In the genomic region with DNA sequence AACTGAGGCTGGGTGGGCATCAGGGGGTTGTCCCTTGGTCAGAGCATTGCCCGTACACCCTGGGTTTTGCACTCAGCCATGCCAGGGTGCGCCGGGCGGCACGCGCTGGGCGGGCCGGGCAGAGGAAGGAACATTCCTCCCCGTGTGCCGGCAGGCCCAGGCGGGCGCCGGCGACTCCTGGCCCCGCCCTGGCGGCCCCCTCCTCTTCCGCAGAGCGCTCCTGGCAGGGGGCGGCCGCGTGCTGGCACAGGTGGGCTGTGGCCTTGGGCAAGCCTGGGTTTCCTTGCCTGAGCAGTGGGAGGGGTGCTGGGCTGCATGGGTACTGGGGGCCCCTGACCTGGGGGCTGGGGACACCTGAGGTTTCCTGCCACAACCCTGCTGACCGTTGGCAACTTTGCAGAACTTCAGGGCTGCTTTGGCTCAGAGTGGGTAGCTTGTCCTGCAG, we compare ENCODE assay signal across 9 cellular contexts. TPM values are rescaled to one million over a fixed set of nuclear protein-coding genes. Genes with fewer than 3 reads are reported as not detected.
A peak's percentile ranks its signal among the peaks of the same experiment; 100 is the strongest.
DNase-seq lines count a peak whose midpoint lies in the region; ATAC-seq and TF ChIP-seq lines count a peak whose summit lies in the region.
"Had no signal": no experiment of that assay in that cellular context is flagged by ENCODE, and none has a peak within 500 bp of the region (broad histone marks: within the 10 kb centered on the region; RNA-seq: fewer than 3 reads in every experiment).

No MANE protein-coding gene starts in this region.

- H3K27ac ChIP-seq in Peyer's patch = peak overlapping the region; percentile 85 to 99 (median 94)
- H3K27ac ChIP-seq in smooth muscle cell (ENCODE audit: low read depth) = peak overlapping the region; percentile 84

- H3F3A ChIP-seq in smooth muscle cell (ENCODE audit: low read depth) = peaks cover 36% of the 10 kb centered on the region

- H3K27me3 Mint-ChIP-seq in glutamatergic neuron (ENCODE audit: unreplicated experiment) = peaks cover 12% of the 10 kb centered on the region

- H3K4me1 ChIP-seq in Peyer's patch = peaks cover 15 to 85% (median 64%) of the 10 kb centered on the region in 4 donors
- H3K4me1 ChIP-seq in smooth muscle cell (ENCODE audit: low read depth) = peaks cover 58% of the 10 kb centered on the region

- WGBS in smooth muscle cell (ENCODE audit: low lambda C conversion rate) = 25% methylated on average over 22 of the region's 22 CpGs

- H3K36me3 Mint-ChIP-seq in glutamatergic neuron (ENCODE audit: unreplicated experiment) = no peaks in the 10 kb centered on the region

- H3K9ac ChIP-seq in smooth muscle cell (ENCODE audit: low read depth) = peak overlapping the region; percentile 49

- H4K20me1 ChIP-seq in smooth muscle cell (ENCODE audit: low read depth) = peaks cover 82% of the 10 kb centered on the region

- TF ChIP-seq CTCF in Peyer's patch (IDR thresholded peaks at IDR 0.05) (no peak), glutamatergic neuron (IDR thresholded peaks at IDR 0.05; ENCODE audit: partially characterized antibody, unreplicated experiment) (no peak), smooth muscle cell (IDR thresholded peaks at IDR 0.05; ENCODE audit: borderline replicate concordance, insufficient read depth, poor library complexity, severe bottlenecking) (no peak)

- H3K4me1 Mint-ChIP-seq in glutamatergic neuron (ENCODE audit: low read depth, unreplicated experiment) = peaks cover 9% of the 10 kb centered on the region

- H2AFZ ChIP-seq in smooth muscle cell (ENCODE audit: low read depth) = no peak overlapping the region

- DNase-seq in DMS53 (lab: John Stamatoyannopoulos, UW) = peak; percentile 90
- no peak for DNase-seq in DMS53 treated with DMSO at 0.1 percent for 48 hours (lab: John Stamatoyannopoulos, UW; ENCODE audit: unreplicated experiment)
- peak in 1 of 3 donors; percentile 87 for DNase-seq in Peyer's patch
- no peak for DNase-seq in glutamatergic neuron
- no peak for DNase-seq in smooth muscle cell (lab: John Stamatoyannopoulos, UW; ENCODE audit: unreplicated experiment)
- no peak for DNase-seq in dedifferentiated amniotic fluid mesenchymal stem cell (ENCODE audit: extremely low spot score)

- H3K36me3 ChIP-seq in Peyer's patch = peaks cover 0 to 27% (median 0%) of the 10 kb centered on the region in 3 donors
- no peaks in the 10 kb centered on the region for H3K36me3 ChIP-seq in smooth muscle cell (ENCODE audit: low read depth)

- no peaks in the 10 kb centered on the region for H3K9me3 ChIP-seq in Peyer's patch
- H3K9me3 ChIP-seq in smooth muscle cell (replicated peaks; ENCODE audit: low read depth) = no peaks in the 10 kb centered on the region

- H3K4me2 ChIP-seq in smooth muscle cell = peak overlapping the region; percentile 93

- H3K4me3 ChIP-seq in Peyer's patch (peak overlapping the region in 3 of 4 donors; percentile 5 to 73 (median 71)), smooth muscle cell (peak overlapping the region; percentile 59)

- H3K4me3 Mint-ChIP-seq in glutamatergic neuron (ENCODE audit: unreplicated experiment) = peak overlapping the region; percentile 81

- ATAC-seq in HG02970 (IDR thresholded peaks at IDR 0.05; ENCODE audit: low FRiP score, unreplicated experiment) = no peak
- ATAC-seq in HG02678 (IDR thresholded peaks at IDR 0.05; ENCODE audit: unreplicated experiment) = no peak

- H3K9me3 Mint-ChIP-seq in glutamatergic neuron (ENCODE audit: unreplicated experiment) = peaks cover 7% of the 10 kb centered on the region

- TF ChIP-seq POLR2A in Peyer's patch (IDR thresholded peaks at IDR 0.05) = no peak

- H3K27ac Mint-ChIP-seq in glutamatergic neuron (ENCODE audit: unreplicated experiment) = peak overlapping the region; percentile 66

- H3K27me3 ChIP-seq in Peyer's patch = no peaks in the 10 kb centered on the region
- no peaks in the 10 kb centered on the region for H3K27me3 ChIP-seq in smooth muscle cell (ENCODE audit: low read depth)

- peaks cover 45% of the 10 kb centered on the region for H3K79me2 ChIP-seq in smooth muscle cell (ENCODE audit: low read depth)

RNA-seq across cellular contexts. Expression of a gene that starts 3.9 kb away (rescaled TPM):
- total RNA-seq in Peyer's patch (100 to 1,000 TPM in 1 of 4 donors, 10 to 100 TPM in 3; 22.3 to 104 (median 41.7) TPM), glutamatergic neuron (ENCODE audit: unreplicated experiment) (75.5 TPM), smooth muscle cell (9.8 and 19.5 TPM in 2 replicates)
- 6.0 and 7.9 TPM in 2 replicates for polyA plus RNA-seq in smooth muscle cell

RNA-seq across cellular contexts. Expression of a gene that starts 31.8 kb away (rescaled TPM):
- total RNA-seq in Peyer's patch = 10 to 100 TPM; 43.3 to 73.3 (median 54.1) TPM
- total RNA-seq in glutamatergic neuron (ENCODE audit: unreplicated experiment) = 30.5 TPM
- total RNA-seq in smooth muscle cell = 11.2 and 16.8 TPM in 2 replicates
- polyA plus RNA-seq in smooth muscle cell = 32.4 and 43.6 TPM in 2 replicates

RNA-seq across cellular contexts. Expression of a gene that starts 35.3 kb away (rescaled TPM):
- total RNA-seq in Peyer's patch (100 to 1,000 TPM in 1 of 4 donors, 10 to 100 TPM in 3; 30.0 to 159 (median 72.2) TPM), glutamatergic neuron (ENCODE audit: unreplicated experiment) (12.0 TPM), smooth muscle cell (12.7 and 15.0 TPM in 2 replicates)
- polyA plus RNA-seq in smooth muscle cell = 5.8 and 16.3 TPM in 2 replicates

RNA-seq across cellular contexts. Expression of a gene that starts 47.3 kb away (rescaled TPM):
- total RNA-seq in Peyer's patch = not detected
- total RNA-seq in glutamatergic neuron (ENCODE audit: unreplicated experiment) = not detected
- not detected in 2 replicates for total RNA-seq in smooth muscle cell
- not detected in 2 replicates for polyA plus RNA-seq in smooth muscle cell
- total RNA-seq: glomerular endothelial cell had no signal
